ENCODE assay signal across 12 cellular contexts in the genomic region with DNA sequence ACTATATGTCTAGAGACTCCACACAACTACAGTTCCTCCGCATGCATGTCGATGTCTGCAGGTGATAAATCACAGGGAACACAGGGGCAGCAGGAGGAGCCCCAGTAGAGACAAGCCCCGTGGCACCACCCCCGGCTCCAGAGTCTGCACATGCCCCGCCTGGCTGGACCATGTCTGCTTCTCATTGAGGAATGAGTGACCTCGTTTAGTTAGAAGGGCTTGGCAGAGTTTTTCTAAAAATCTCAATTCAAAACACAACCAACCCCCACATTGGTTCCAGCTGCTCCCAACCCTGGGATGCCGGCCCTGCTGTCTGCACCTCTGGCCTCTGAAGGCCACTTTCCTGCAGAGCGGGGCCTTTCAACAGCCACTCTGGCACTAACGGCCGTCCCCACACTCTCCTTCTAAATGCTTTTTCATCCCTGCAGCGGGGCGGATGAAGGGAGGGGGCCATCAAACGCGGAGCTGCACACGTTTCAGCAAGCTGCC.
DNase-seq lines count a peak whose midpoint lies in the region; ATAC-seq and TF ChIP-seq lines count a peak whose summit lies in the region.
"Had no signal": no experiment of that assay in that cellular context is flagged by ENCODE, and none has a peak within 500 bp of the region (broad histone marks: within the 10 kb centered on the region; RNA-seq: fewer than 3 reads in every experiment).

No MANE protein-coding gene starts in this region.

- no peaks in the 10 kb centered on the region for H3F3A ChIP-seq in MM.1S (ENCODE audit: insufficient read depth, low read length)

- H4K20me1 ChIP-seq in MM.1S (ENCODE audit: insufficient read depth, low read length), result no peaks in the 10 kb centered on the region

- no peak overlapping the region for H3K9ac ChIP-seq in MM.1S (ENCODE audit: low read length)

- TF ChIP-seq CTCF in fibroblast of mammary gland (conservative IDR thresholded peaks at IDR 0.05; ENCODE audit: control insufficient read depth, insufficient read depth, low read depth, low read length) (no peak), nephron (IDR thresholded peaks at IDR 0.05; ENCODE audit: unreplicated experiment in 3 of 3) (no peak), MM.1S (IDR thresholded peaks at IDR 0.05; ENCODE audit: low read length) (no peak)

- H3K27me3 Mint-ChIP-seq in nephron (ENCODE audit: low read depth), result peaks cover 14% of the 10 kb centered on the region

- no peak overlapping the region for H3K4me2 ChIP-seq in MM.1S (ENCODE audit: low read depth, low read length)

- H3K27ac ChIP-seq in aorta (ENCODE audit: low read depth in 1 of 2, low read length in 2 of 2) (no peak overlapping the region), MM.1S (ENCODE audit: low read length) (no peak overlapping the region)
- H3K27ac ChIP-seq: C4-2B had no signal

- no peak overlapping the region for H2AFZ ChIP-seq in MM.1S (ENCODE audit: low read length)

- peak overlapping the region; percentile 34 to 51 (median 42) for H3K4me3 Mint-ChIP-seq in nephron
- H3K4me3 Mint-ChIP-seq: activated CD4-positive, alpha-beta T cell treated with anti-CD3 and anti-CD28 coated beads, Interleukin-2, amount 10 ng/mL, durations not matched to agents 7 days and 5 days; stimulated activated effector memory CD8-positive, alpha-beta T cell treated with anti-CD3 and anti-CD28 coated beads, Interleukin-12 subunit alpha, Interleukin-12 subunit beta, amount 100 ng/mL, for 72 hours had no signal

- no peaks in the 10 kb centered on the region for H3K9me2 ChIP-seq in MM.1S (replicated peaks; ENCODE audit: insufficient read depth, low read length)

- no peaks in the 10 kb centered on the region for H3K4me1 ChIP-seq in aorta (ENCODE audit: control insufficient read depth in 1 of 2, insufficient read depth in 2 of 2, low read length in 2 of 2)
- peaks cover 13% of the 10 kb centered on the region for H3K4me1 ChIP-seq in MM.1S (ENCODE audit: low read length)

- WGBS in aorta, 2 donors, result 8 to 9% methylated on average over 15 of the region's 15 CpGs

- DNase-seq in Right ventricle myocardium inferior (ENCODE audit: missing footprints) (no peak), cardiac septum (ENCODE audit: low spot score) (no peak), fibroblast of mammary gland (ENCODE audit: low read depth) (peak; percentile 79), aorta (peak in 1 of 2 donors; percentile 60), MM.1S (no peak), RKO (ENCODE audit: low spot score) (no peak)
- DNase-seq: activated CD4-positive, alpha-beta T cell treated with anti-CD3 and anti-CD28 coated beads, Interleukin-2, amount 10 ng/mL, durations not matched to agents 7 days and 5 days had no signal

- H3K27me3 ChIP-seq in aorta (ENCODE audit: control insufficient read depth in 1 of 2, insufficient read depth in 2 of 2, low read length in 1 of 2), result no peaks in the 10 kb centered on the region
- H3K27me3 ChIP-seq in MM.1S (replicated peaks; ENCODE audit: insufficient read depth, low read length), result no peaks in the 10 kb centered on the region

- peaks cover 25% of the 10 kb centered on the region for H3K79me2 ChIP-seq in MM.1S (ENCODE audit: low read length)

- H3K9me3 ChIP-seq in aorta (ENCODE audit: control insufficient read depth, low read length) (no peaks in the 10 kb centered on the region), MM.1S (replicated peaks; ENCODE audit: insufficient read depth, low read length) (no peaks in the 10 kb centered on the region)

- H3K36me3 ChIP-seq in aorta (ENCODE audit: control insufficient read depth in 1 of 2, insufficient read depth in 2 of 2, low read length in 1 of 2) (no peaks in the 10 kb centered on the region), MM.1S (replicated peaks; ENCODE audit: insufficient read depth, low read length) (no peaks in the 10 kb centered on the region)

- peak; percentile 75 for ATAC-seq in Right ventricle myocardium inferior
- peak; percentile 29 for ATAC-seq in aorta (ENCODE audit: low FRiP score)
- ATAC-seq in HG03108 (IDR thresholded peaks at IDR 0.05; ENCODE audit: unreplicated experiment), result no peak
- ATAC-seq: stimulated activated effector memory CD8-positive, alpha-beta T cell treated with anti-CD3 and anti-CD28 coated beads, Interleukin-12 subunit alpha, Interleukin-12 subunit beta, amount 100 ng/mL, for 72 hours had no signal

- H3K27ac Mint-ChIP-seq in nephron, result peak overlapping the region; percentile 94 to 96 (median 95)
- H3K27ac Mint-ChIP-seq: stimulated activated effector memory CD8-positive, alpha-beta T cell treated with anti-CD3 and anti-CD28 coated beads, Interleukin-12 subunit alpha, Interleukin-12 subunit beta, amount 100 ng/mL, for 72 hours had no signal

- H3K4me1 Mint-ChIP-seq in nephron, result peaks cover 84% of the 10 kb centered on the region

- no peaks in the 10 kb centered on the region for H3K9me3 Mint-ChIP-seq in nephron
- H3K9me3 Mint-ChIP-seq: activated CD4-positive, alpha-beta T cell treated with anti-CD3 and anti-CD28 coated beads, Interleukin-2, amount 10 ng/mL, durations not matched to agents 7 days and 5 days; stimulated activated effector memory CD8-positive, alpha-beta T cell treated with anti-CD3 and anti-CD28 coated beads, Interleukin-12 subunit alpha, Interleukin-12 subunit beta, amount 100 ng/mL, for 72 hours had no signal

- H3K36me3 Mint-ChIP-seq in nephron (ENCODE audit: low read depth), result no peaks in the 10 kb centered on the region
- H3K36me3 Mint-ChIP-seq: stimulated activated effector memory CD8-positive, alpha-beta T cell treated with anti-CD3 and anti-CD28 coated beads, Interleukin-12 subunit alpha, Interleukin-12 subunit beta, amount 100 ng/mL, for 72 hours had no signal

- intact Hi-C loops in Right ventricle myocardium inferior (cut with DNase I) (no loop called here), cardiac septum (cut with DNase I) (no loop called here), aorta (cut with DNase I) (no loop called here)

- no peak overlapping the region for H3K4me3 ChIP-seq in fibroblast of mammary gland (ENCODE audit: control insufficient read depth, low read depth, low read length)
- H3K4me3 ChIP-seq in aorta (ENCODE audit: low read length in 2 of 2), result no peak overlapping the region
- no peak overlapping the region for H3K4me3 ChIP-seq in MM.1S (ENCODE audit: low read length)
- H3K4me3 ChIP-seq: lung had no signal
